ENCODE assay signal across 32 cellular contexts in genomic region chr1:33819290-33819912, GRCh38. TPM values are rescaled to one million over a fixed set of nuclear protein-coding genes. Genes with fewer than 3 reads are reported as not detected.
"Had no signal": no experiment of that assay in that cellular context is flagged by ENCODE, and none has a peak within 500 bp of the region (broad histone marks: within the 10 kb centered on the region; RNA-seq: fewer than 3 reads in every experiment).

No MANE protein-coding gene starts in this region.

- H3K4me1 Mint-ChIP-seq: activated B cell treated with CpG ODN at 0.5 μM for 24 hours; activated CD4-positive, alpha-beta memory T cell treated with anti-CD3 and anti-CD28 coated beads, Interleukin-2, amount 10 ng/mL, durations not matched to agents 7 days and 5 days; activated naive CD4-positive, alpha-beta T cell treated with anti-CD3 and anti-CD28 coated beads, Interleukin-2, amount 10 ng/mL, durations not matched to agents 7 days and 5 days; activated naive CD8-positive, alpha-beta T cell treated with anti-CD3 and anti-CD28 coated beads, Interleukin-2, amount 10 ng/mL, durations not matched to agents 7 days and 5 days; brain; T-helper 17 cell had no signal

- DNase-seq: activated B cell treated with CpG ODN at 0.5 μM for 24 hours; activated CD4-positive, alpha-beta memory T cell treated with anti-CD3 and anti-CD28 coated beads, Interleukin-2, amount 10 ng/mL, durations not matched to agents 7 days and 5 days; activated CD4-positive, alpha-beta T cell treated with anti-CD3 and anti-CD28 coated beads for 48 hours; activated CD8-positive, alpha-beta memory T cell treated with anti-CD3 and anti-CD28 coated beads, Interleukin-2, amount 50 U/mL, for 48 hours; activated gamma-delta T cell; activated naive CD4-positive, alpha-beta T cell; activated naive CD4-positive, alpha-beta T cell treated with anti-CD3 and anti-CD28 coated beads, Interleukin-2, amount 10 ng/mL, durations not matched to agents 7 days and 5 days; activated naive CD8-positive, alpha-beta T cell treated with anti-CD3 and anti-CD28 coated beads, Interleukin-2, amount 10 ng/mL, durations not matched to agents 7 days and 5 days; activated T-cell treated with anti-CD3 and anti-CD28 coated beads for 4 hours; activated T-cell treated with anti-CD3 and anti-CD28 coated beads, Interleukin-2, amount 50 U/mL, for 24 hours; activated T-cell treated with anti-CD3 and anti-CD28 coated beads, Interleukin-2, amount 50 U/mL, for 72 hours; central memory CD4-positive, alpha-beta T cell; dermis blood vessel endothelial cell; effector CD8-positive, alpha-beta T cell; foreskin keratinocyte; gastrocnemius medialis; glutamatergic neuron; heart left ventricle; T-helper 1 cell; T-helper 17 cell; T1000; WERI-Rb-1 had no signal

- H3K27ac Mint-ChIP-seq: activated B cell treated with CpG ODN at 0.5 μM for 24 hours; activated CD4-positive, alpha-beta memory T cell treated with anti-CD3 and anti-CD28 coated beads, Interleukin-2, amount 10 ng/mL, durations not matched to agents 7 days and 5 days; activated naive CD4-positive, alpha-beta T cell treated with anti-CD3 and anti-CD28 coated beads, Interleukin-2, amount 10 ng/mL, durations not matched to agents 7 days and 5 days; activated naive CD4-positive, alpha-beta T cell treated with anti-CD3 and anti-CD28 coated beads, Interleukin-2, amount 50 U/mL, for 72 hours; activated naive CD8-positive, alpha-beta T cell treated with anti-CD3 and anti-CD28 coated beads, Interleukin-2, amount 10 ng/mL, durations not matched to agents 7 days and 5 days; activated T-cell treated with anti-CD3 and anti-CD28 coated beads, Interleukin-2, amount 50 U/mL, for 24 hours; activated T-cell treated with anti-CD3 and anti-CD28 coated beads, Interleukin-2, amount 50 U/mL, for 72 hours; brain; T-helper 17 cell; T-helper 2 cell treated with Interferon-gamma antibody and Interleukin-4, amounts not matched to agents 5 μg/mL and 100 μg/mL, for 36 hours had no signal

- H3K4me3 Mint-ChIP-seq: activated B cell treated with CpG ODN at 0.5 μM for 24 hours; activated CD4-positive, alpha-beta memory T cell treated with anti-CD3 and anti-CD28 coated beads, Interleukin-2, amount 10 ng/mL, durations not matched to agents 7 days and 5 days; activated naive CD4-positive, alpha-beta T cell treated with anti-CD3 and anti-CD28 coated beads, Interleukin-2, amount 10 ng/mL, durations not matched to agents 7 days and 5 days; activated naive CD8-positive, alpha-beta T cell treated with anti-CD3 and anti-CD28 coated beads, Interleukin-2, amount 10 ng/mL, durations not matched to agents 7 days and 5 days; activated T-cell treated with anti-CD3 and anti-CD28 coated beads, Interleukin-2, amount 50 U/mL, for 24 hours; activated T-cell treated with anti-CD3 and anti-CD28 coated beads, Interleukin-2, amount 50 U/mL, for 72 hours; brain; T-helper 17 cell; T-helper 2 cell treated with Interferon-gamma antibody and Interleukin-4, amounts not matched to agents 5 μg/mL and 100 μg/mL, for 36 hours had no signal

- H3K36me3 Mint-ChIP-seq: activated naive CD4-positive, alpha-beta T cell treated with anti-CD3 and anti-CD28 coated beads, Interleukin-2, amount 10 ng/mL, durations not matched to agents 7 days and 5 days; activated naive CD4-positive, alpha-beta T cell treated with anti-CD3 and anti-CD28 coated beads, Interleukin-2, amount 50 U/mL, for 72 hours; activated naive CD8-positive, alpha-beta T cell treated with anti-CD3 and anti-CD28 coated beads, Interleukin-2, amount 10 ng/mL, durations not matched to agents 7 days and 5 days; brain had no signal

- H3K9me3 Mint-ChIP-seq: activated B cell treated with CpG ODN at 0.5 μM for 24 hours; activated CD4-positive, alpha-beta memory T cell treated with anti-CD3 and anti-CD28 coated beads, Interleukin-2, amount 10 ng/mL, durations not matched to agents 7 days and 5 days; activated naive CD4-positive, alpha-beta T cell treated with anti-CD3 and anti-CD28 coated beads, Interleukin-2, amount 10 ng/mL, durations not matched to agents 7 days and 5 days; activated naive CD8-positive, alpha-beta T cell treated with anti-CD3 and anti-CD28 coated beads, Interleukin-2, amount 10 ng/mL, durations not matched to agents 7 days and 5 days; activated T-cell treated with anti-CD3 and anti-CD28 coated beads, Interleukin-2, amount 50 U/mL, for 24 hours; activated T-cell treated with anti-CD3 and anti-CD28 coated beads, Interleukin-2, amount 50 U/mL, for 72 hours; T-helper 2 cell treated with Interferon-gamma antibody and Interleukin-4, amounts not matched to agents 5 μg/mL and 100 μg/mL, for 36 hours had no signal

- ATAC-seq: activated CD4-positive, CD25-positive, alpha-beta regulatory T cell treated with anti-CD3 and anti-CD28 coated beads, Interleukin-2, amount 50 U/mL, for 24 hours; activated naive CD4-positive, alpha-beta T cell treated with anti-CD3 and anti-CD28 coated beads, Interleukin-2, amount 50 U/mL, for 72 hours; activated T-cell treated with anti-CD3 and anti-CD28 coated beads, Interleukin-2, amount 50 U/mL, for 72 hours; esophagus mucosa; foreskin keratinocyte; gastrocnemius medialis; heart left ventricle; T-helper 17 cell had no signal

RNA-seq across cellular contexts. Expression of gene HMGB4, which starts 44.5 kb away (rescaled TPM):
- total RNA-seq: activated B cell treated with CpG ODN at 0.5 μM for 24 hours; activated CD4-positive, alpha-beta memory T cell treated with anti-CD3 and anti-CD28 coated beads, Interleukin-2, amount 10 ng/mL, durations not matched to agents 7 days and 5 days; activated naive CD4-positive, alpha-beta T cell treated with anti-CD3 and anti-CD28 coated beads, Interleukin-2, amount 50 U/mL, for 72 hours; activated naive CD8-positive, alpha-beta T cell treated with anti-CD3 and anti-CD28 coated beads, Interleukin-2, amount 10 ng/mL, durations not matched to agents 7 days and 5 days; activated T-cell treated with anti-CD3 and anti-CD28 coated beads, Interleukin-2, amount 50 U/mL, for 72 hours; ascending aorta; breast epithelium; cardiac muscle cell; cerebellum; dermis blood vessel endothelial cell; epithelial cell of proximal tubule; esophagus mucosa; foreskin keratinocyte; gastrocnemius medialis; heart left ventricle; T-helper 17 cell had no signal
